ENCODE assay signal across 24 cellular contexts in the genomic region with DNA sequence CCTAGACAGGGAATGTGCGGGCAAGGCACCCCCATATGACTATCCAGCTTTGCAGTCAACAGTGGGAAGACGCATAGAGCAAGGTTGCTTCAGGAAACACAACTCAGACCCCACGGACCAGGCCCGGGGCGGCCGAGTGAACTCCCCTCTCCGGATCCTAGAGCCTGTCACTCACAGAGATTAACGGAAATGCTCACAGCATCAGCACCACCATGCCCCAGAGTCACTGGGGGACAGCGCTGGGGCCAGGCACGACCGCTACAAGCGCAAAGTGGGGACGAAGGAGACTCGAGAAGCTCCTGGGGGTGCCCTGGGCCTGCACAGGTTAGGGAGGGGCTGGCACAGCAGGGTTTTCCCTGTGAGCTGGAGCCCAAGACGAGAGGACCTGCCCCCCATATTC. TPM values are rescaled to one million over a fixed set of nuclear protein-coding genes. Genes with fewer than 3 reads are reported as not detected.
DNase-seq lines count a peak whose midpoint lies in the region; ATAC-seq, FAIRE-seq and TF ChIP-seq lines count a peak whose summit lies in the region.
"Had no signal": no experiment of that assay in that cellular context is flagged by ENCODE, and none has a peak within 500 bp of the region (broad histone marks: within the 10 kb centered on the region; RNA-seq: fewer than 3 reads in every experiment).

No MANE protein-coding gene starts in this region.

- H3K14ac ChIP-seq in H9 (ENCODE audit: insufficient read depth, low read length) = no peak overlapping the region

- no TSS peak for BruUV-seq in K562 (replicated peaks; lab: Mats Ljungman, UMichigan)

- no peak overlapping the region for H2BK12ac ChIP-seq in H9 (ENCODE audit: insufficient read length, low read depth, low read length)

- no peaks in the 10 kb centered on the region for H3F3A ChIP-seq in neural progenitor cell (ENCODE audit: low read depth)

- H2AFZ ChIP-seq in K562 (ENCODE audit: low read depth, low read length) = no peak overlapping the region
- no peak overlapping the region for H2AFZ ChIP-seq in neural progenitor cell (replicated peaks)
- H2AFZ ChIP-seq in H9 (ENCODE audit: low read length) = no peak overlapping the region
- H2AFZ ChIP-seq: GM23248 had no signal

- CTCF ChIA-PET in K562 (lab: Yijun Ruan, JAX; ENCODE audit: low intra/inter-chr PET ratio) = interaction anchor here (1.7 kb wide), 1 partner anchor 110 kb away, joined by 4 read pairs; no protein-coding TSS in a partner anchor

- no peaks in the 10 kb centered on the region for H3K9me1 ChIP-seq in K562 (ENCODE audit: control insufficient read depth, insufficient read depth, low read length)

- H3K56ac ChIP-seq in H9 (ENCODE audit: insufficient read length, low read depth, low read length) = no peak overlapping the region

- H4K5ac ChIP-seq in H9 (ENCODE audit: insufficient read length, low read depth, low read length) = no peak overlapping the region

- H3K4me1 ChIP-seq in K562 (replicated peaks in 1 of 2; ENCODE audit: control insufficient read depth in 2 of 2, insufficient read depth in 2 of 2, low read length in 2 of 2) (peaks cover 6 to 50% of the 10 kb centered on the region in 2 experiments; a peak in 4 of 5 replicates), neural progenitor cell (peaks cover 8% of the 10 kb centered on the region), skeletal muscle tissue (ENCODE audit: control insufficient read depth in 3 of 3, insufficient read depth in 3 of 3, low read length in 3 of 3) (peaks cover 54 to 86% (median 76%) of the 10 kb centered on the region in 3 donors), H9 (ENCODE audit: insufficient read depth, low read length) (peaks cover 2% of the 10 kb centered on the region)
- H3K4me1 ChIP-seq: Caco-2 had no signal

- H4K8ac ChIP-seq in H9 (replicated peaks; ENCODE audit: insufficient read length, low read depth, low read length) = no peak overlapping the region

- peaks cover 35% of the 10 kb centered on the region for H4K20me1 ChIP-seq in K562 (replicated peaks; ENCODE audit: control insufficient read depth, insufficient read depth, low read length)
- H4K20me1 ChIP-seq in neural progenitor cell (ENCODE audit: low read depth) = peaks cover 16% of the 10 kb centered on the region
- H4K20me1 ChIP-seq in H9 (ENCODE audit: control insufficient read depth, insufficient read depth, insufficient read length) = peaks cover 2% of the 10 kb centered on the region

- H2BK120ac ChIP-seq in H9 (ENCODE audit: low read depth, low read length, poor library complexity, severe bottlenecking) = no peak overlapping the region

- ATAC-seq in K562 (no peak), GM19397 (IDR thresholded peaks at IDR 0.05; ENCODE audit: unreplicated experiment) (no peak)
- ATAC-seq: CD8-positive, alpha-beta T cell; HCT116 had no signal

- H2BK20ac ChIP-seq in H9 (ENCODE audit: low read depth, low read length, poor library complexity, severe bottlenecking) = no peak overlapping the region

- TF ChIP-seq CTCF in K562 (IDR thresholded peaks at IDR 0.05 in 2 of 3, conservative IDR thresholded peaks at IDR 0.05 in 1 of 3; ENCODE audit: insufficient read depth in 2 of 3, low read depth in 1 of 3, low read length in 3 of 3) = no peak
- TF ChIP-seq CTCF in neural progenitor cell (IDR thresholded peaks at IDR 0.05) = no peak
- TF ChIP-seq CTCF in H9 (conservative IDR thresholded peaks at IDR 0.05) = no peak

- no peak for FAIRE-seq in K562 (lab: Jason Lieb, UNC)
- FAIRE-seq: A204.1, GM12891, GM18507, H1 had no signal

- TF ChIP-seq EP300 in K562 (IDR thresholded peaks at IDR 0.05; ENCODE audit: low read length) = no peak

- H3K9me3 Mint-ChIP-seq in neural progenitor cell = no peaks in the 10 kb centered on the region
- H3K9me3 Mint-ChIP-seq in H9 = no peaks in the 10 kb centered on the region
- H3K9me3 Mint-ChIP-seq: CD8-positive, alpha-beta T cell had no signal

- H3K79me2 ChIP-seq in K562 (ENCODE audit: control insufficient read depth, insufficient read depth, low read length) (peaks cover 9% of the 10 kb centered on the region; the same call in 2 of the 3 replicates), neural progenitor cell (ENCODE audit: low read depth) (no peaks in the 10 kb centered on the region), H9 (ENCODE audit: insufficient read depth, low read length) (no peaks in the 10 kb centered on the region)

- no peaks in the 10 kb centered on the region for H3K23me2 ChIP-seq in H9 (ENCODE audit: insufficient read length, low read depth, low read length, poor library complexity, severe bottlenecking)

- H2BK5ac ChIP-seq in H9 (ENCODE audit: insufficient read length, low read length) = no peak overlapping the region

- H3T11ph ChIP-seq in H9 (ENCODE audit: low read length) = no peak overlapping the region

- H3K27me3 ChIP-seq in K562 (ENCODE audit: control insufficient read depth in 2 of 2, insufficient read depth in 2 of 2, low read length in 2 of 2) (no peaks in the 10 kb centered on the region), neural progenitor cell (no peaks in the 10 kb centered on the region), skeletal muscle tissue (ENCODE audit: control insufficient read depth in 3 of 3, insufficient read depth in 3 of 3, low read length in 3 of 3) (no peaks in the 10 kb centered on the region), H9 (ENCODE audit: insufficient read depth, low read length) (no peaks in the 10 kb centered on the region)
- H3K27me3 ChIP-seq: BLaER1 had no signal

- no peak overlapping the region for H3K4me2 ChIP-seq in K562 (ENCODE audit: insufficient read depth, low read length)
- H3K4me2 ChIP-seq in neural progenitor cell = no peak overlapping the region
- H3K4me2 ChIP-seq in H9 (ENCODE audit: insufficient read depth, insufficient read length, low read length) = no peak overlapping the region
- H3K4me2 ChIP-seq: BLaER1 had no signal

- H3K27ac ChIP-seq in K562 (ENCODE audit: extremely low read depth, low read depth, low read length) (no peak overlapping the region), neural progenitor cell (no peak overlapping the region), skeletal muscle tissue (ENCODE audit: low read depth, low read length) (peak overlapping the region; percentile 68), H9 (ENCODE audit: insufficient read length, low read depth, low read length) (no peak overlapping the region)
- H3K27ac ChIP-seq: 22Rv1, C4-2B, GM23248 had no signal

- no peak overlapping the region for H2BK15ac ChIP-seq in H9 (ENCODE audit: low read depth, low read length)

- H3K4me1 Mint-ChIP-seq in neural progenitor cell (peaks cover 41% of the 10 kb centered on the region), H9 (peaks cover 19 to 27% of the 10 kb centered on the region in 2 experiments)

- H3K36me3 ChIP-seq in K562 (ENCODE audit: control insufficient read depth, insufficient read depth, low read length) (peaks cover 17% of the 10 kb centered on the region; the same call in 2 of the 3 replicates), neural progenitor cell (no peaks in the 10 kb centered on the region), skeletal muscle tissue (ENCODE audit: control insufficient read depth in 3 of 3, insufficient read depth in 3 of 3, low read length in 3 of 3) (peaks cover 0 to 12% (median 3%) of the 10 kb centered on the region in 3 donors)

- TF ChIP-seq RAD21 in K562 (CRISPR knock-in tag; conservative IDR thresholded peaks at IDR 0.05 in 1 of 2, IDR thresholded peaks at IDR 0.05 in 1 of 2) = no peak

- H3K4me3 Mint-ChIP-seq in neural progenitor cell (no peak overlapping the region), H9 (no peak overlapping the region)
- H3K4me3 Mint-ChIP-seq: B cell; CD4-positive, CD25-positive, alpha-beta regulatory T cell; CD8-positive, alpha-beta T cell had no signal

- TF ChIP-seq POLR2A in K562 (conservative IDR thresholded peaks at IDR 0.05) = no peak

- no peaks in the 10 kb centered on the region for H3K79me1 ChIP-seq in H9 (ENCODE audit: insufficient read depth, low read depth, low read length, poor library complexity, severe bottlenecking)

- WGBS in K562 (ENCODE audit: insufficient coverage, low coverage, missing lambda C conversion rate) = 76% methylated on average over 13 of the region's 15 CpGs
- WGBS in H9 (ENCODE audit: extremely low coverage, insufficient read length, low lambda C conversion rate) = no CpG with 5 or more reads among the region's 15 CpGs

- H3K4me3 ChIP-seq in K562 = no peak overlapping the region
- H3K4me3 ChIP-seq in neural progenitor cell = no peak overlapping the region
- H3K4me3 ChIP-seq in skeletal muscle tissue (ENCODE audit: low read length in 3 of 3) = no peak overlapping the region
- H3K4me3 ChIP-seq: BLaER1, GM23248 had no signal

- H2AK5ac ChIP-seq in H9 (ENCODE audit: insufficient read length, low read length) = no peak overlapping the region

- POLR2A ChIA-PET in K562 (lab: Yijun Ruan, JAX) = interaction anchor here (0.6 kb wide), 2 partner anchors 9 to 142 kb away, joined by 3 to 4 read pairs; no protein-coding TSS in a partner anchor

- H3K9ac ChIP-seq in K562 (ENCODE audit: insufficient read depth in 1 of 2, low read depth in 2 of 2, low read length in 2 of 2) = no peak overlapping the region; a peak in 1 of 4 replicates
- H3K9ac ChIP-seq in neural progenitor cell = no peak overlapping the region
- peak overlapping the region in 2 of 3 donors; percentile 57 to 68 for H3K9ac ChIP-seq in skeletal muscle tissue (ENCODE audit: low read depth in 1 of 3, low read length in 3 of 3)
- no peak overlapping the region for H3K9ac ChIP-seq in H9 (ENCODE audit: extremely low read depth, insufficient read length, low read length)
- H3K9ac ChIP-seq: BLaER1, GM23248 had no signal

- no peak overlapping the region for H3K23ac ChIP-seq in H9 (ENCODE audit: insufficient read length, low read depth, low read length)

- in situ Hi-C loops in K562 (cut with MboI) = no loop called here

- H3K4ac ChIP-seq in H9 (ENCODE audit: low read depth, low read length) = no peak overlapping the region

- peak overlapping the region; percentile 94 for H3K27ac Mint-ChIP-seq in neural progenitor cell
- H3K27ac Mint-ChIP-seq in H9 = no peak overlapping the region
- H3K27ac Mint-ChIP-seq: B cell; CD4-positive, CD25-positive, alpha-beta regulatory T cell; CD8-positive, alpha-beta T cell had no signal

- peak; percentile 43 for DNase-seq in DMS153 (lab: John Stamatoyannopoulos, UW)
- DNase-seq in DMS153 treated with DMSO at 0.1 percent for 48 hours (lab: John Stamatoyannopoulos, UW; ENCODE audit: unreplicated experiment) = no peak
- no peak for DNase-seq in K562 (ENCODE audit: extremely low read depth in 1 of 4, low spot score in 3 of 4)
- DNase-seq in neural progenitor cell (ENCODE audit: low spot score) = no peak
- DNase-seq in SIG-M5 (lab: John Stamatoyannopoulos, UW) = no peak
- DNase-seq in H9 = no peak
- DNase-seq: Caco-2; CD4-positive, CD25-positive, alpha-beta regulatory T cell; CD8-positive, alpha-beta T cell; DMS53; GF-D8; GM23248; H7 had no signal

- H3K27me3 Mint-ChIP-seq in neural progenitor cell (ENCODE audit: insufficient read depth, low read depth) = peaks cover 22% of the 10 kb centered on the region
- peaks cover 1% of the 10 kb centered on the region; the same call in 1 of the 2 replicates for H3K27me3 Mint-ChIP-seq in H9 (ENCODE audit: low read depth)
- H3K27me3 Mint-ChIP-seq: B cell; CD4-positive, CD25-positive, alpha-beta regulatory T cell had no signal

- H3K9me3 ChIP-seq in K562 (replicated peaks; ENCODE audit: control insufficient read depth, insufficient read depth, low read depth, low read length) (no peaks in the 10 kb centered on the region), neural progenitor cell (ENCODE audit: low read depth) (no peaks in the 10 kb centered on the region), skeletal muscle tissue (ENCODE audit: control insufficient read depth in 3 of 3, low read length in 3 of 3) (no peaks in the 10 kb centered on the region), H9 (ENCODE audit: control insufficient read depth, low read depth, low read length) (no peaks in the 10 kb centered on the region)
- H3K9me3 ChIP-seq: BLaER1, Caco-2 had no signal

- H3K18ac ChIP-seq in H9 (ENCODE audit: insufficient read length, low read depth, low read length) = no peak overlapping the region

- no peak overlapping the region for H4K91ac ChIP-seq in H9 (ENCODE audit: insufficient read length, low read depth, low read length)

- intact Hi-C loops in K562 (cut with micrococcal nuclease) = loop anchor here (5.0 kb wide), 1 partner anchor 383 kb away; the partner anchor contains the start of gene ZFTA

- H3K36me3 Mint-ChIP-seq in neural progenitor cell (no peaks in the 10 kb centered on the region), H9 (ENCODE audit: insufficient read depth in 1 of 3, low read depth in 3 of 3) (no peaks in the 10 kb centered on the region)
- H3K36me3 Mint-ChIP-seq: CD4-positive, CD25-positive, alpha-beta regulatory T cell; CD8-positive, alpha-beta T cell had no signal

RNA-seq across cellular contexts. Expression of gene MACROD1, which starts 15.9 kb away (rescaled TPM):
- total RNA-seq in K562 (2011; cell fraction: chromatin; rRNA removed; ENCODE audit: low replicate concordance) = 63.3 and 92.7 TPM in 2 replicates
- total RNA-seq in K562 (2011; cell fraction: nucleolus; rRNA removed) = 79.2 and 103 TPM in 2 replicates
- 54.7 and 61.3 TPM in 2 replicates for total RNA-seq in K562 (2011; cell fraction: nucleoplasm; rRNA removed)
- total RNA-seq in K562 (2014; rRNA removed) = 60.0 and 64.5 TPM in 2 replicates
- 25.5 and 25.9 TPM in 2 replicates for total RNA-seq in K562 (2014; rRNA removed; fragmentation: Illumina TruSeq; extraction: Trizol)
- total RNA-seq in K562 (2015; rRNA removed; fragmentation: Illumina TruSeq; extraction: Trizol) = 42.3 and 50.0 TPM in 2 replicates
- 45.2 and 47.3 TPM in 2 replicates for total RNA-seq in K562 (2021)
- 26.4 and 31.0 TPM in 2 replicates for polyA plus RNA-seq in K562 (2011; rRNA removed)
- polyA plus RNA-seq in K562 (2011; cell fraction: cytosol; rRNA removed) = 39.3 and 90.4 TPM in 2 replicates
- 128 and 166 TPM in 2 replicates for polyA plus RNA-seq in K562 (2011; cell fraction: nucleus; rRNA removed)
- 34.4 and 49.3 TPM in 2 replicates for polyA plus RNA-seq in K562 (2012)
- 13.4 and 19.4 TPM in 2 replicates for polyA plus RNA-seq in K562 (2014; fragmentation: Illumina TruSeq; extraction: Trizol)
- 1 to 10 TPM; 1.1 to 2.3 TPM for polyA plus RNA-seq in K562 (2014; fragmentation: Nextera tagmentation; extraction: Ambion mirVana)
- 45.7 and 54.9 TPM in 2 replicates for polyA plus RNA-seq in K562 (2014; rRNA removed)
- polyA minus RNA-seq in K562 (2011; rRNA and poly(A)+ RNA removed) = 12.7 and 14.8 TPM in 2 replicates
- polyA minus RNA-seq in K562 (2011; cell fraction: cytosol; rRNA and poly(A)+ RNA removed) = 16.8 and 23.4 TPM in 2 replicates
- polyA minus RNA-seq in K562 (2011; cell fraction: nucleus; rRNA and poly(A)+ RNA removed) = 20.7 and 28.4 TPM in 2 replicates
- 11.9 and 27.8 TPM in 2 replicates for total RNA-seq in neural progenitor cell (ENCODE audit: low replicate concordance)
- total RNA-seq in skeletal muscle tissue = 91.9 TPM
- 18.3 and 21.2 TPM in 2 replicates for total RNA-seq in H9 (2021)

RNA-seq across cellular contexts. Expression of gene STIP1, which starts 35.9 kb away (rescaled TPM):
- 306 and 548 TPM in 2 replicates for total RNA-seq in K562 (2011; cell fraction: chromatin; rRNA removed; ENCODE audit: low replicate concordance)
- 286 and 316 TPM in 2 replicates for total RNA-seq in K562 (2011; cell fraction: nucleolus; rRNA removed)
- 232 and 255 TPM in 2 replicates for total RNA-seq in K562 (2011; cell fraction: nucleoplasm; rRNA removed)
- 407 and 459 TPM in 2 replicates for total RNA-seq in K562 (2014; rRNA removed)
- total RNA-seq in K562 (2014; rRNA removed; fragmentation: Illumina TruSeq; extraction: Trizol) = 340 and 344 TPM in 2 replicates
- total RNA-seq in K562 (2015; rRNA removed; fragmentation: Illumina TruSeq; extraction: Trizol) = 363 and 385 TPM in 2 replicates
- total RNA-seq in K562 (2021) = 346 and 350 TPM in 2 replicates
- 324 and 332 TPM in 2 replicates for polyA plus RNA-seq in K562 (2011; rRNA removed)
- 186 and 200 TPM in 2 replicates for polyA plus RNA-seq in K562 (2011; cell fraction: cytosol; rRNA removed)
- 175 and 176 TPM in 2 replicates for polyA plus RNA-seq in K562 (2011; cell fraction: nucleus; rRNA removed)
- 218 and 368 TPM in 2 replicates for polyA plus RNA-seq in K562 (2012)
- 358 and 465 TPM in 2 replicates for polyA plus RNA-seq in K562 (2014; fragmentation: Illumina TruSeq; extraction: Trizol)
- 100 to 1,000 TPM in 1 of 2 experiments, 10 to 100 TPM in 1; 58.1 to 122 TPM for polyA plus RNA-seq in K562 (2014; fragmentation: Nextera tagmentation; extraction: Ambion mirVana)
- 353 and 363 TPM in 2 replicates for polyA plus RNA-seq in K562 (2014; rRNA removed)
- polyA minus RNA-seq in K562 (2011; rRNA and poly(A)+ RNA removed) = 415 and 509 TPM in 2 replicates
- 226 and 244 TPM in 2 replicates for polyA minus RNA-seq in K562 (2011; cell fraction: cytosol; rRNA and poly(A)+ RNA removed)
- 111 and 217 TPM in 2 replicates for polyA minus RNA-seq in K562 (2011; cell fraction: nucleus; rRNA and poly(A)+ RNA removed)
- 252 and 254 TPM in 2 replicates for total RNA-seq in neural progenitor cell (ENCODE audit: low replicate concordance)
- total RNA-seq in skeletal muscle tissue = 69.9 TPM
- 331 and 338 TPM in 2 replicates for total RNA-seq in H9 (2021)

RNA-seq across cellular contexts. Expression of gene FERMT3, which starts 56.5 kb away (rescaled TPM):
- 73.9 and 265 TPM in 2 replicates for total RNA-seq in K562 (2011; cell fraction: chromatin; rRNA removed; ENCODE audit: low replicate concordance)
- 233 and 244 TPM in 2 replicates for total RNA-seq in K562 (2011; cell fraction: nucleolus; rRNA removed)
- total RNA-seq in K562 (2011; cell fraction: nucleoplasm; rRNA removed) = 103 and 120 TPM in 2 replicates
- total RNA-seq in K562 (2014; rRNA removed) (192 and 205 TPM in 2 replicates), K562 (2014; rRNA removed; fragmentation: Illumina TruSeq; extraction: Trizol) (25.5 and 39.3 TPM in 2 replicates), K562 (2015; rRNA removed; fragmentation: Illumina TruSeq; extraction: Trizol) (74.5 and 79.5 TPM in 2 replicates), K562 (2021) (249 and 275 TPM in 2 replicates), neural progenitor cell (ENCODE audit: low replicate concordance) (0.31 TPM in 1 of 2 replicates, not detected in the other), skeletal muscle tissue (4.7 TPM), H9 (2021) (6.6 and 10.6 TPM in 2 replicates)
- polyA plus RNA-seq in K562 (2011; rRNA removed) (79.7 and 134 TPM in 2 replicates), K562 (2014; fragmentation: Illumina TruSeq; extraction: Trizol) (98.1 and 207 TPM in 2 replicates), K562 (2014; fragmentation: Nextera tagmentation; extraction: Ambion mirVana) (1 to 10 TPM; 3.2 to 7.2 TPM), K562 (2014; rRNA removed) (169 and 202 TPM in 2 replicates)
- polyA plus RNA-seq in K562 (2011; cell fraction: cytosol; rRNA removed) = 111 and 282 TPM in 2 replicates
- polyA plus RNA-seq in K562 (2011; cell fraction: nucleus; rRNA removed) = 306 and 623 TPM in 2 replicates
- 176 and 251 TPM in 2 replicates for polyA plus RNA-seq in K562 (2012)
- polyA minus RNA-seq in K562 (2011; rRNA and poly(A)+ RNA removed) = 29.0 and 41.3 TPM in 2 replicates
- polyA minus RNA-seq in K562 (2011; cell fraction: cytosol; rRNA and poly(A)+ RNA removed) = 111 and 123 TPM in 2 replicates
- polyA minus RNA-seq in K562 (2011; cell fraction: nucleus; rRNA and poly(A)+ RNA removed) = 68.5 and 84.4 TPM in 2 replicates

Comparison
In these comparisons a context has a peak if more than half of its experiments do, and no peak if none do; other contexts are left out.
1. H3K9ac ChIP-seq: peak in skeletal muscle tissue (2 of 3); none in K562 (0 of 2), neural progenitor cell (single experiment) and H9 (single experiment).